In genomic region chr4:119648398-119648797, GRCh38 we compare ENCODE assay signal across 1 cellular context.
TF ChIP-seq lines count a peak whose summit lies in the region.

No MANE protein-coding gene starts in this region.

TF ChIP-seq in liver, 16 proteins besides CTCF, POLR2A, EP300 and RAD21 (continued from another document):
- TF ChIP-seq FOXA1 (IDR thresholded peaks at IDR 0.05): no peak
